1 cellular context compared by ENCODE assay signal in the genomic region with DNA sequence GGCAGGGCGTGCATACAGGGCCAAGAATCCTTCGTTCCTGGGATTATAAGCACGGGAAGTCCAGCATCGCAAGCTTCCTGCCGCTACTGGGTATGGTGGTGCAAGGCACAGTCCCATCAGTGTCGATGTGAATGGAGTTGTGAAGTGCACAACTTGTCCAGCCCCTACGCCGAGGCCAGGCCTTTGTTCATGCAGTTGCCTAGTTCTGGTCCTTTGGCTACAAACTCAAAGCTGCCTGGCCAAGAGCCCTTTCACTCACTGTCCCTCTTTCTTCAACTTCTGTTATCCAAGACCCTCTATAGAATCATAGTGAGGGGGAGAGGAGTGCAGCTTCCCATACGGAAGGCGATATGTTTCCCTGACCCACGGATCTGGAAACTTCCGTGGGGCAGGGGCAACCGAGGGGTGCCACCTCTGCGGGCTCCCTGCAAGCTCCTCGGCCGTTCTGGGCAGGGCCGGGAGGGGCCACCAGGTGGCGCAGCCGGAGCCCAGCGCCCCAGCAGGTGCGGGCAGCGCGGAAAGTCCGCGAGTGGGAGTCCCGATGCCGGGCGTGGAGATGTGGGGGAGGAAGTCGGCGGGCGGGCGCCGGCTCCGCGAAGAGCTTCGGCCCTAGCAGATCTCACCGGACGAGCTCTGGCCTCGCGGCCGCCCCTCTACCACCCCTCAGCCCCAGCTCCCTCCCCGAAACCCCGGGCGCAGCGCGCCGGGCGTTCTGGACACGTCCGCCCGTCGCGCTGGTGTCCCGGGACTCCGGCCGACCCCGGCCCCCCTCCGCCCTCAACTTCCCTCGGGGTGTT.
TF ChIP-seq lines count a peak whose summit lies in the region.

No MANE protein-coding gene starts in this region.

TF ChIP-seq in liver, 16 proteins besides CTCF, POLR2A, EP300 and RAD21 (continued from another document):
- TF ChIP-seq HNF4A (conservative IDR thresholded peaks at IDR 0.05) (no peak), FOXA1 (IDR thresholded peaks at IDR 0.05) (no peak)
- TF ChIP-seq, protein P1, sequence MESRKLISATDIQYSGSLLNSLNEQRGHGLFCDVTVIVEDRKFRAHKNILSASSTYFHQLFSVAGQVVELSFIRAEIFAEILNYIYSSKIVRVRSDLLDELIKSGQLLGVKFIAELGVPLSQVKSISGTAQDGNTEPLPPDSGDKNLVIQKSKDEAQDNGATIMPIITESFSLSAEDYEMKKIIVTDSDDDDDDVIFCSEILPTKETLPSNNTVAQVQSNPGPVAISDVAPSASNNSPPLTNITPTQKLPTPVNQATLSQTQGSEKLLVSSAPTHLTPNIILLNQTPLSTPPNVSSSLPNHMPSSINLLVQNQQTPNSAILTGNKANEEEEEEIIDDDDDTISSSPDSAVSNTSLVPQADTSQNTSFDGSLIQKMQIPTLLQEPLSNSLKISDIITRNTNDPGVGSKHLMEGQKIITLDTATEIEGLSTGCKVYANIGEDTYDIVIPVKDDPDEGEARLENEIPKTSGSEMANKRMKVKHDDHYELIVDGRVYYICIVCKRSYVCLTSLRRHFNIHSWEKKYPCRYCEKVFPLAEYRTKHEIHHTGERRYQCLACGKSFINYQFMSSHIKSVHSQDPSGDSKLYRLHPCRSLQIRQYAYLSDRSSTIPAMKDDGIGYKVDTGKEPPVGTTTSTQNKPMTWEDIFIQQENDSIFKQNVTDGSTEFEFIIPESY (IDR thresholded peaks at IDR 0.05) = no peak
- TF ChIP-seq, protein P2, sequence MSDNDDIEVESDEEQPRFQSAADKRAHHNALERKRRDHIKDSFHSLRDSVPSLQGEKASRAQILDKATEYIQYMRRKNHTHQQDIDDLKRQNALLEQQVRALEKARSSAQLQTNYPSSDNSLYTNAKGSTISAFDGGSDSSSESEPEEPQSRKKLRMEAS (IDR thresholded peaks at IDR 0.05) = no peak
TF ChIP-seq in liver: peak in this region for 0.
